9 cellular contexts compared by ENCODE assay signal in genomic region chr13:20492641-20493040, GRCh38. TPM values are rescaled to one million over a fixed set of nuclear protein-coding genes. Genes with fewer than 3 reads are reported as not detected.
DNase-seq lines count a peak whose midpoint lies in the region; ATAC-seq, FAIRE-seq and TF ChIP-seq lines count a peak whose summit lies in the region.
"Had no signal": no experiment of that assay in that cellular context is flagged by ENCODE, and none has a peak within 500 bp of the region (broad histone marks: within the 10 kb centered on the region; RNA-seq: fewer than 3 reads in every experiment).

No MANE protein-coding gene starts in this region.

- no peaks in the 10 kb centered on the region for H3K4me1 ChIP-seq in small intestine (ENCODE audit: control insufficient read depth in 2 of 2, insufficient read depth in 1 of 2, low read depth in 1 of 2, low read length in 1 of 2)

- in situ Hi-C loops in ACHN (cut with HindIII; ENCODE audit: low pct_ligation_motif_present, low pct_unique_long_range_greater_than_20kb, low sequenced_read_pairs) = no loop called here

- no peak overlapping the region for H3K4me3 Mint-ChIP-seq in effector memory CD8-positive, alpha-beta T cell
- H3K4me3 Mint-ChIP-seq: dendritic cell treated with granulocyte-macrophage colony-stimulating factor and Interleukin-4, amounts not matched to agents 40 ng/mL and 50 ng/mL, for 4 days had no signal

- no peaks in the 10 kb centered on the region for H3K9me2 ChIP-seq in SU-DHL-6 (replicated peaks; ENCODE audit: insufficient read depth, low read length)

- H3K4me2 ChIP-seq in SU-DHL-6 (ENCODE audit: low read depth, low read length, poor library complexity, severe bottlenecking) = no peak overlapping the region

- H4K20me1 ChIP-seq in SU-DHL-6 (ENCODE audit: low read depth, low read length) = no peaks in the 10 kb centered on the region

- no peaks in the 10 kb centered on the region for H3K27me3 ChIP-seq in SU-DHL-6 (ENCODE audit: low read length)
- H3K27me3 ChIP-seq in small intestine (ENCODE audit: control insufficient read depth in 2 of 2, insufficient read depth in 2 of 2, low read length in 2 of 2) = no peaks in the 10 kb centered on the region

- peak; percentile 75 for TF ChIP-seq CTCF in GM12873 (IDR thresholded peaks at IDR 0.05; ENCODE audit: insufficient read depth, low read depth, low read length, missing control alignments)
- TF ChIP-seq CTCF in SU-DHL-6 (IDR thresholded peaks at IDR 0.05; ENCODE audit: insufficient read depth, low read length, poor library complexity, severe bottlenecking) = peak; percentile 71

- H3K36me3 ChIP-seq in SU-DHL-6 (ENCODE audit: low read length) (no peaks in the 10 kb centered on the region), small intestine (ENCODE audit: control insufficient read depth in 2 of 2, insufficient read depth in 2 of 2, low read length in 2 of 2) (peaks cover 0 to 5% of the 10 kb centered on the region in 2 donors)

- H3K4me3 ChIP-seq in SU-DHL-6 (ENCODE audit: insufficient read depth, low read length, poor library complexity, severe bottlenecking) (no peak overlapping the region), small intestine (ENCODE audit: low read depth in 1 of 2, low read length in 2 of 2) (no peak overlapping the region)

- H3K9me3 ChIP-seq in SU-DHL-6 (ENCODE audit: insufficient read depth, low read length) = no peaks in the 10 kb centered on the region
- H3K9me3 ChIP-seq in small intestine (ENCODE audit: control insufficient read depth, low read depth) = no peaks in the 10 kb centered on the region

- H3K36me3 Mint-ChIP-seq in effector memory CD8-positive, alpha-beta T cell (ENCODE audit: insufficient read depth) = no peaks in the 10 kb centered on the region

- 0 out of 2 replicates have a peak, but pooled peaks cover 3% of the 10 kb centered on the region for H3F3A ChIP-seq in SU-DHL-6 (ENCODE audit: insufficient read depth)

- peaks cover 0 to 4% of the 10 kb centered on the region in 2 donors for H3K4me1 Mint-ChIP-seq in effector memory CD8-positive, alpha-beta T cell (ENCODE audit: low read depth in 2 of 2)

- peak; percentile 27 for ATAC-seq in effector memory CD8-positive, alpha-beta T cell (replicated peaks)
- ATAC-seq in GM21423 (IDR thresholded peaks at IDR 0.05; ENCODE audit: unreplicated experiment) = no peak

- no peak for FAIRE-seq in small intestine (lab: Jason Lieb, UNC)

- H3K9me3 Mint-ChIP-seq in effector memory CD8-positive, alpha-beta T cell = no peaks in the 10 kb centered on the region
- H3K9me3 Mint-ChIP-seq: dendritic cell treated with granulocyte-macrophage colony-stimulating factor and Interleukin-4, amounts not matched to agents 40 ng/mL and 50 ng/mL, for 4 days had no signal

- no peak overlapping the region for H3K9ac ChIP-seq in SU-DHL-6 (ENCODE audit: low read length)

- H3K27me3 Mint-ChIP-seq in effector memory CD8-positive, alpha-beta T cell = no peaks in the 10 kb centered on the region
- H3K27me3 Mint-ChIP-seq: dendritic cell treated with granulocyte-macrophage colony-stimulating factor and Interleukin-4, amounts not matched to agents 40 ng/mL and 50 ng/mL, for 4 days had no signal

- no peak overlapping the region for H2AFZ ChIP-seq in SU-DHL-6 (ENCODE audit: low read depth, low read length, severe bottlenecking)

- H3K79me2 ChIP-seq in SU-DHL-6 (ENCODE audit: insufficient read depth, low read length) = no peaks in the 10 kb centered on the region

- no peak overlapping the region for H3K27ac Mint-ChIP-seq in effector memory CD8-positive, alpha-beta T cell
- H3K27ac Mint-ChIP-seq: dendritic cell treated with granulocyte-macrophage colony-stimulating factor and Interleukin-4, amounts not matched to agents 40 ng/mL and 50 ng/mL, for 4 days had no signal

- H3K27ac ChIP-seq in SU-DHL-6 (ENCODE audit: low read depth, low read length) (no peak overlapping the region), small intestine (ENCODE audit: low read depth in 1 of 2, low read length in 1 of 2) (no peak overlapping the region)

- DNase-seq in ACHN (peak; percentile 25), small intestine (peak; percentile 29), GDM1 (lab: John Stamatoyannopoulos, UW) (no peak), NCI-H446 treated with DMSO at 0.1 percent for 48 hours (lab: John Stamatoyannopoulos, UW) (no peak)
- peak; percentile 14 to 27 (median 14) for DNase-seq in effector memory CD8-positive, alpha-beta T cell

- WGBS in small intestine, 3 donors = 62 to 71% (median 65%) methylated on average over 3 of the region's 3 CpGs

RNA-seq across cellular contexts. Expression of gene CRYL1, which starts 33.0 kb away (rescaled TPM):
- 100 to 1,000 TPM; 136 to 372 (median 302) TPM for polyA plus RNA-seq in small intestine

Comparison
In these comparisons a context has a peak if more than half of its experiments do, and no peak if none do; other contexts are left out.
1. DNase-seq: peak in ACHN (single experiment), effector memory CD8-positive, alpha-beta T cell (3 of 3) and small intestine (single experiment); none in GDM1 (single experiment) and NCI-H446 treated with DMSO at 0.1 percent for 48 hours (single experiment).